18 cellular contexts compared by ENCODE assay signal in genomic region chr10:76736848-76737495, GRCh38.
"Had no signal": no experiment of that assay in that cellular context is flagged by ENCODE, and none has a peak within 500 bp of the region (broad histone marks: within the 10 kb centered on the region; RNA-seq: fewer than 3 reads in every experiment).

No MANE protein-coding gene starts in this region.

- H3K36me3 ChIP-seq: ovary, spleen, stomach had no signal

- H3K27ac ChIP-seq: ovary, spleen, stomach, VCaP had no signal

- DNase-seq: activated CD4-positive, alpha-beta T cell treated with anti-CD3 and anti-CD28 coated beads for 1 hour; activated CD8-positive, alpha-beta memory T cell treated with anti-CD3 and anti-CD28 coated beads, Interleukin-2, amount 50 U/mL, for 4 hours; activated CD8-positive, alpha-beta T cell treated with anti-CD3 and anti-CD28 coated beads, Interleukin-2, amount 10 ng/mL, durations not matched to agents 7 days and 5 days; activated gamma-delta T cell; activated naive CD8-positive, alpha-beta T cell treated with anti-CD3 and anti-CD28 coated beads for 36 hours; activated T-cell treated with anti-CD3 and anti-CD28 coated beads, Interleukin-2, amount 50 U/mL, for 48 hours; amygdala; cortex of kidney; effector CD4-positive, alpha-beta T cell; hypothalamus; ovary; spleen; stomach; T1000 had no signal

- H3K36me3 Mint-ChIP-seq: activated naive CD8-positive, alpha-beta T cell treated with anti-CD3 and anti-CD28 coated beads for 36 hours; brain; mesothelial cell of epicardium had no signal

- H3K27me3 ChIP-seq: ovary, spleen, stomach had no signal

- H3K27ac Mint-ChIP-seq: activated naive CD8-positive, alpha-beta T cell treated with anti-CD3 and anti-CD28 coated beads for 36 hours; mesothelial cell of epicardium had no signal

- H3K9me3 ChIP-seq: ovary, stomach had no signal

- H3K4me1 ChIP-seq: spleen, stomach had no signal

- H3K4me3 Mint-ChIP-seq: activated CD8-positive, alpha-beta T cell treated with anti-CD3 and anti-CD28 coated beads, Interleukin-2, amount 10 ng/mL, durations not matched to agents 7 days and 5 days; activated naive CD8-positive, alpha-beta T cell treated with anti-CD3 and anti-CD28 coated beads for 36 hours; mesothelial cell of epicardium had no signal

- H3K4me1 Mint-ChIP-seq: activated naive CD8-positive, alpha-beta T cell treated with anti-CD3 and anti-CD28 coated beads for 36 hours had no signal

- H3K4me3 ChIP-seq: ovary, spleen, stomach had no signal

- ATAC-seq: activated CD8-positive, alpha-beta T cell treated with anti-CD3 and anti-CD28 coated beads, Interleukin-2, amount 10 ng/mL, durations not matched to agents 7 days and 5 days; sciatic nerve had no signal
